Comparison of ENCODE assay signal across 8 cellular contexts in the genomic region with DNA sequence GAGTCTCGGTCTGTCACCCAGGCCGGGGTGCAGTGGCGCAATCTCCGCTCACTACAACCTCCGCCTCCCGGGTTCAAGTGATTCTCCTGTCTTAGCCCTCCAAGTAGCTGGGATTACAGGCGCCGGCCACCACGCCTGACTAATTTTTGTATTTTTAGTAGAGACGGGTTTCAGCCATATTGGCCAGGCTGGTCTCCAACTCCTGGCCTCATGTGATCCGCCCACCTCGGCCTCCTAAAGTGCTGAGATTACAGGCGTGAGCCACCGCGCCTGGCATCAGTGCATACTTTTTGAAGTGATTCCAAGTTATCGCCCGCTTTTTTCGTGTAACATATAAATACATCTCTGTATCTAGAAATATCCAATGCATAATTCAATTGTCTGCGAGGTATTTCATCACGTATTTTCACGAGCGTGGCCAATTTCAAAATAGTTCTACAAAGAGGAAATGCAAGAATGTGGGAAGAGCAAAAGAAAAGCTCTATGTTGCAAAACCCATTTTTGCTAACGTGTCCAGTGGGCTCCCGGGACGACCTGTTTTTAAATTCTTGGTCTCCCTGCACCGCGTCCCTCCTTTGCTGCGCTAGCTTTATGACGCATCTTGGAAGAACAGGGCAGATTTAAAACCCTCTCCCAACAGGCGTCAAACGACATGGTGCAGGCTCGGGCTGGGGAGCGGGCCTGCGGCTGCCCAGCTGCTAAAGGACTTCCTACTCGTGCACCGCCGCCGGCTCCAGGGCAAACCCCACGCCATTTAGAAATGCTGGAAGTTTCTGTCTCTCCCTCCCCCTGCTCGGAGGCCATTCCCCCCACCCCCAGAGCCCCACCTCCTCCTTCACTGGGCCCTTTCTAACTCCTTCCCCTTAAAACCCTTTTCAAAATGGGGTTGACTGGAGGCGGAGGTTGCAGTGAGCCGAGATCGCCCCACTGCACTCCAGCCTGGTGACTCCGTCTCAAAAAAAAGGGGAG. TPM values are rescaled to one million over a fixed set of nuclear protein-coding genes. Genes with fewer than 3 reads are reported as not detected.
DNase-seq lines count a peak whose midpoint lies in the region; ATAC-seq and TF ChIP-seq lines count a peak whose summit lies in the region.

No MANE protein-coding gene starts in this region.

- peaks cover 39% of the 10 kb centered on the region for H3K79me2 ChIP-seq in OCI-LY1 (ENCODE audit: insufficient read depth, low read length)

- ATAC-seq in GM18498 (IDR thresholded peaks at IDR 0.05; ENCODE audit: unreplicated experiment) = no peak

- H3K9me3 ChIP-seq in OCI-LY1 (ENCODE audit: low read length) (no peaks in the 10 kb centered on the region), skeletal muscle satellite cell (replicated peaks; ENCODE audit: low read length) (no peaks in the 10 kb centered on the region)

- peak; percentile 55 for DNase-seq in activated CD4-positive, alpha-beta T cell treated with anti-CD3 and anti-CD28 coated beads, Interleukin-2, amount 10 ng/mL, durations not matched to agents 24 days and 14 days
- no peak for DNase-seq in activated CD4-positive, alpha-beta T cell treated with anti-CD3 and anti-CD28 coated beads for 48 hours
- DNase-seq in cerebellum (ENCODE audit: low spot score) = peak; percentile 38
- peak; percentile 83 for DNase-seq in islet precursor cell
- no peak for DNase-seq in activated effector memory CD4-positive, alpha-beta T cell treated with Interleukin-2 at 50 U/mL for 16 hours

- H3K9ac ChIP-seq in OCI-LY1 (ENCODE audit: low read length) = peak overlapping the region; percentile 83
- H3K9ac ChIP-seq in skeletal muscle satellite cell (ENCODE audit: low read depth, low read length) = peak overlapping the region; percentile 92

- H3K9me3 Mint-ChIP-seq in activated CD4-positive, alpha-beta T cell treated with anti-CD3 and anti-CD28 coated beads, Interleukin-2, amount 10 ng/mL, durations not matched to agents 24 days and 14 days = peaks cover 5% of the 10 kb centered on the region

- no peak for TF ChIP-seq CTCF in OCI-LY1 (IDR thresholded peaks at IDR 0.05; ENCODE audit: low read length)

- H3K27me3 ChIP-seq in OCI-LY1 (ENCODE audit: insufficient read depth, low read length) = no peaks in the 10 kb centered on the region
- H3K27me3 ChIP-seq in skeletal muscle satellite cell (ENCODE audit: control insufficient read depth, insufficient read depth, low read length) = no peaks in the 10 kb centered on the region

- H3K4me2 ChIP-seq in OCI-LY1 (ENCODE audit: low read length) (peak overlapping the region; percentile 70), skeletal muscle satellite cell (ENCODE audit: low read length) (peak overlapping the region; percentile 62)

- H3K4me3 Mint-ChIP-seq in activated CD4-positive, alpha-beta T cell treated with anti-CD3 and anti-CD28 coated beads, Interleukin-2, amount 10 ng/mL, durations not matched to agents 24 days and 14 days = peak overlapping the region; percentile 74

- peaks cover 46% of the 10 kb centered on the region for H3K27me3 Mint-ChIP-seq in activated CD4-positive, alpha-beta T cell treated with anti-CD3 and anti-CD28 coated beads, Interleukin-2, amount 10 ng/mL, durations not matched to agents 24 days and 14 days

- no peaks in the 10 kb centered on the region for H3K9me2 ChIP-seq in OCI-LY1 (ENCODE audit: low read depth, low read length)

- peak overlapping the region; percentile 84 for H3K27ac ChIP-seq in OCI-LY1 (ENCODE audit: low read depth, low read length, poor library complexity, severe bottlenecking)

- H4K20me1 ChIP-seq in OCI-LY1 (ENCODE audit: insufficient read depth, low read length) = no peaks in the 10 kb centered on the region

- no peaks in the 10 kb centered on the region; the same call in 1 of the 2 replicates for H3F3A ChIP-seq in OCI-LY1 (ENCODE audit: insufficient read depth, low read length)

- peak overlapping the region; percentile 75 for H3K27ac Mint-ChIP-seq in activated CD4-positive, alpha-beta T cell treated with anti-CD3 and anti-CD28 coated beads, Interleukin-2, amount 10 ng/mL, durations not matched to agents 24 days and 14 days

- peaks cover 5% of the 10 kb centered on the region for H3K36me3 Mint-ChIP-seq in activated CD4-positive, alpha-beta T cell treated with anti-CD3 and anti-CD28 coated beads, Interleukin-2, amount 10 ng/mL, durations not matched to agents 24 days and 14 days (ENCODE audit: low read depth)

- peaks cover 12% of the 10 kb centered on the region; the same call in 1 of the 2 replicates for H3K36me3 ChIP-seq in OCI-LY1 (ENCODE audit: insufficient read depth, low read length)
- H3K36me3 ChIP-seq in skeletal muscle satellite cell (ENCODE audit: insufficient read depth, low read length) = peaks cover 6% of the 10 kb centered on the region

- peak overlapping the region; percentile 98 for H3K4me3 ChIP-seq in OCI-LY1 (ENCODE audit: low read depth, low read length, poor library complexity, severe bottlenecking)
- peak overlapping the region; percentile 73 for H3K4me3 ChIP-seq in skeletal muscle satellite cell (ENCODE audit: low read length)

- H3K4me1 ChIP-seq in OCI-LY1 (ENCODE audit: insufficient read depth, low read length, severe bottlenecking) = peaks cover 47% of the 10 kb centered on the region
- H3K4me1 ChIP-seq in skeletal muscle satellite cell (ENCODE audit: control insufficient read depth, insufficient read depth, low read length) = peaks cover 21% of the 10 kb centered on the region

- peak overlapping the region; percentile 31 for H2AFZ ChIP-seq in OCI-LY1 (ENCODE audit: low read length)

- intact Hi-C loops in activated CD4-positive, alpha-beta T cell treated with anti-CD3 and anti-CD28 coated beads, Interleukin-2, amount 10 ng/mL, durations not matched to agents 24 days and 14 days (cut with micrococcal nuclease) = no loop called here

- peaks cover 34% of the 10 kb centered on the region for H3K4me1 Mint-ChIP-seq in activated CD4-positive, alpha-beta T cell treated with anti-CD3 and anti-CD28 coated beads, Interleukin-2, amount 10 ng/mL, durations not matched to agents 24 days and 14 days

RNA-seq across cellular contexts. Expression of gene IFNGR2, which starts 0.9 kb away (rescaled TPM):
- total RNA-seq in activated CD4-positive, alpha-beta T cell treated with anti-CD3 and anti-CD28 coated beads, Interleukin-2, amount 10 ng/mL, durations not matched to agents 24 days and 14 days = 8.5 and 9.9 TPM in 2 replicates
- total RNA-seq in cerebellum = 34.2 TPM
- total RNA-seq in skeletal muscle satellite cell (2012; rRNA removed) = 38.8 and 52.2 TPM in 2 replicates

Comparison
In these comparisons a context has a peak if more than half of its experiments do, and no peak if none do; other contexts are left out.
1. DNase-seq: peak in activated CD4-positive, alpha-beta T cell treated with anti-CD3 and anti-CD28 coated beads, Interleukin-2, amount 10 ng/mL, durations not matched to agents 24 days and 14 days (single experiment), cerebellum (single experiment) and islet precursor cell (single experiment); none in activated CD4-positive, alpha-beta T cell treated with anti-CD3 and anti-CD28 coated beads for 48 hours (single experiment) and activated effector memory CD4-positive, alpha-beta T cell treated with Interleukin-2 at 50 U/mL for 16 hours (single experiment).